14 cellular contexts compared by ENCODE assay signal in genomic region chr2:84840306-84840705, GRCh38. TPM values are rescaled to one million over a fixed set of nuclear protein-coding genes. Genes with fewer than 3 reads are reported as not detected.
DNase-seq lines count a peak whose midpoint lies in the region; ATAC-seq and TF ChIP-seq lines count a peak whose summit lies in the region.
"Had no signal": no experiment of that assay in that cellular context is flagged by ENCODE, and none has a peak within 500 bp of the region (broad histone marks: within the 10 kb centered on the region; RNA-seq: fewer than 3 reads in every experiment).

No MANE protein-coding gene starts in this region.

- no peak overlapping the region for H3K4me3 ChIP-seq in BLaER1 treated with 17β-estradiol and CSF1 and Interleukin-3, amounts not matched to agents 10 nM and 100 nM
- H3K4me3 ChIP-seq in GM23248 (no peak overlapping the region), mesendoderm (ENCODE audit: low read length) (no peak overlapping the region)
- H3K4me3 ChIP-seq: pancreas had no signal

- no peak overlapping the region; a peak in 1 of 22 replicates for H3K9ac ChIP-seq in BLaER1 treated with 17β-estradiol and CSF1 and Interleukin-3, amounts not matched to agents 10 nM and 100 nM
- no peak overlapping the region for H3K9ac ChIP-seq in GM23248
- no peak overlapping the region for H3K9ac ChIP-seq in mesendoderm (ENCODE audit: low read length)

- no peak overlapping the region for H2BK120ac ChIP-seq in mesendoderm (ENCODE audit: low read depth, low read length)

- peak overlapping the region; percentile 75 for H3K27ac Mint-ChIP-seq in activated CD8-positive, alpha-beta T cell treated with anti-CD3 and anti-CD28 coated beads for 36 hours

- H3K79me2 ChIP-seq in GM23248 (ENCODE audit: insufficient read depth) (no peaks in the 10 kb centered on the region), mesendoderm (ENCODE audit: control insufficient read depth, insufficient read depth, low read length) (no peaks in the 10 kb centered on the region)

- DNase-seq in GM23248, result peak; percentile 33
- no peak for DNase-seq in activated CD8-positive, alpha-beta T cell treated with anti-CD3 and anti-CD28 coated beads for 36 hours
- DNase-seq in mesendoderm, result peak; percentile 73
- no peak for DNase-seq in NAMALWA (ENCODE audit: low spot score)
- DNase-seq in retina, result no peak
- DNase-seq: caudate nucleus, DMS153, erythroblast, KG1, mammary epithelial cell, NCI-H2107, pancreas had no signal

- no peaks in the 10 kb centered on the region for H3K79me1 ChIP-seq in mesendoderm (ENCODE audit: low read length)

- CTCF ChIA-PET in activated CD8-positive, alpha-beta T cell treated with anti-CD3 and anti-CD28 coated beads for 36 hours (lab: Charles Lee), result interaction anchor here (1.1 to 4.6 kb wide), 3 partner anchors 8 to 86 kb away, joined by 4 to 14 read pairs (median 13); no protein-coding TSS in a partner anchor

- H2BK15ac ChIP-seq in mesendoderm (replicated peaks; ENCODE audit: low read depth), result no peak overlapping the region

- no peak overlapping the region for H2AK5ac ChIP-seq in mesendoderm (ENCODE audit: low read length)

- peaks cover 0 to 4% (median 0%) of the 10 kb centered on the region in 11 experiments; a peak in 1 of 22 replicates for H3K36me3 ChIP-seq in BLaER1 treated with 17β-estradiol and CSF1 and Interleukin-3, amounts not matched to agents 10 nM and 100 nM
- H3K36me3 ChIP-seq in GM23248 (ENCODE audit: low read depth), result no peaks in the 10 kb centered on the region
- H3K36me3 ChIP-seq in mesendoderm (ENCODE audit: control insufficient read depth, insufficient read depth, low read length), result no peaks in the 10 kb centered on the region
- H3K36me3 ChIP-seq: pancreas had no signal

- no peaks in the 10 kb centered on the region for H3K9me2 ChIP-seq in GM23248 (ENCODE audit: insufficient read depth)

- H3F3A ChIP-seq in GM23248 (ENCODE audit: insufficient read depth), result peaks cover 18% of the 10 kb centered on the region

- H3K4ac ChIP-seq in mesendoderm (ENCODE audit: low read depth, low read length), result no peak overlapping the region

- H3K4me1 Mint-ChIP-seq in activated CD8-positive, alpha-beta T cell treated with anti-CD3 and anti-CD28 coated beads for 36 hours (ENCODE audit: low read depth), result peaks cover 80% of the 10 kb centered on the region

- POLR2A ChIA-PET in activated CD8-positive, alpha-beta T cell treated with anti-CD3 and anti-CD28 coated beads for 36 hours (lab: Charles Lee), result interaction anchor here (1.5 to 2.6 kb wide), 3 partner anchors 9 to 40 kb away, joined by 3 to 10 read pairs (median 4); no protein-coding TSS in a partner anchor

- H3K9me3 ChIP-seq in BLaER1 treated with 17β-estradiol and CSF1 and Interleukin-3, amounts not matched to agents 10 nM and 100 nM (replicated peaks in 1 of 11), result peaks cover 16 to 56% (median 37%) of the 10 kb centered on the region in 11 experiments
- no peaks in the 10 kb centered on the region for H3K9me3 ChIP-seq in GM23248 (ENCODE audit: low read depth)
- H3K9me3 ChIP-seq: pancreas had no signal

- WGBS in GM23248 (ENCODE audit: low coverage in 1 of 2, low lambda C conversion rate in 2 of 2, missing lambda C conversion rate in 2 of 2), 2 experiments, result 39 to 42% methylated on average over 3 of the region's 3 CpGs
- no CpG with 5 or more reads among the region's 3 CpGs for WGBS in mesendoderm (ENCODE audit: extremely low coverage, insufficient coverage, low lambda C conversion rate)

- H3K4me3 Mint-ChIP-seq in activated CD8-positive, alpha-beta T cell treated with anti-CD3 and anti-CD28 coated beads for 36 hours, result peak overlapping the region; percentile 61

- intact Hi-C loops in activated CD8-positive, alpha-beta T cell treated with anti-CD3 and anti-CD28 coated beads for 36 hours (cut with micrococcal nuclease), result loop anchor here (10.0 kb wide), 1 partner anchor 56 kb away; no protein-coding TSS in a partner anchor

- no peaks in the 10 kb centered on the region for H4K20me1 ChIP-seq in BLaER1 treated with 17β-estradiol and CSF1 and Interleukin-3, amounts not matched to agents 10 nM and 100 nM
- H4K20me1 ChIP-seq in GM23248 (ENCODE audit: insufficient read depth), result no peaks in the 10 kb centered on the region

- peaks cover 8 to 57% (median 50%) of the 10 kb centered on the region in 10 experiments for H3K4me1 ChIP-seq in BLaER1 treated with 17β-estradiol and CSF1 and Interleukin-3, amounts not matched to agents 10 nM and 100 nM
- H3K4me1 ChIP-seq in GM23248 (ENCODE audit: insufficient read depth), result peaks cover 25% of the 10 kb centered on the region
- H3K4me1 ChIP-seq in mesendoderm (ENCODE audit: control insufficient read depth, low read depth, low read length), result peaks cover 2% of the 10 kb centered on the region
- H3K4me1 ChIP-seq: pancreas had no signal

- H3K23ac ChIP-seq in mesendoderm (ENCODE audit: low read length), result no peak overlapping the region

- no peak overlapping the region for H3K18ac ChIP-seq in mesendoderm (ENCODE audit: low read length)

- H4K5ac ChIP-seq in mesendoderm (ENCODE audit: low read length), result no peak overlapping the region

- no peaks in the 10 kb centered on the region for H3K27me3 Mint-ChIP-seq in activated CD8-positive, alpha-beta T cell treated with anti-CD3 and anti-CD28 coated beads for 36 hours

- no peak for TF ChIP-seq CTCF in activated CD8-positive, alpha-beta T cell treated with anti-CD3 and anti-CD28 coated beads for 36 hours (IDR thresholded peaks at IDR 0.05)

- peak overlapping the region in 8 of 11 experiments; percentile 52 to 79 (median 66); a peak in 15 of 22 replicates for H3K4me2 ChIP-seq in BLaER1 treated with 17β-estradiol and CSF1 and Interleukin-3, amounts not matched to agents 10 nM and 100 nM
- peak overlapping the region; percentile 39 for H3K4me2 ChIP-seq in GM23248 (ENCODE audit: unreplicated experiment)
- H3K4me2 ChIP-seq in mesendoderm (ENCODE audit: low read length), result no peak overlapping the region

- H3K9me3 Mint-ChIP-seq in activated CD8-positive, alpha-beta T cell treated with anti-CD3 and anti-CD28 coated beads for 36 hours, result peaks cover 13% of the 10 kb centered on the region

- ATAC-seq in activated CD8-positive, alpha-beta T cell treated with anti-CD3 and anti-CD28 coated beads for 36 hours, result peak; percentile 25
- ATAC-seq in GM21619 (IDR thresholded peaks at IDR 0.05; ENCODE audit: unreplicated experiment), result no peak
- ATAC-seq: pancreas had no signal

- no peak overlapping the region for H4K8ac ChIP-seq in mesendoderm (ENCODE audit: low read depth, low read length)

- no peak overlapping the region for H3K56ac ChIP-seq in mesendoderm (ENCODE audit: low read length)

- in situ Hi-C loops in GM23248 (cut with MboI), result no loop called here

- H3K27ac ChIP-seq in BLaER1 treated with 17β-estradiol and CSF1 and Interleukin-3, amounts not matched to agents 10 nM and 100 nM, result no peak overlapping the region
- H3K27ac ChIP-seq in GM23248 (no peak overlapping the region), mesendoderm (ENCODE audit: low read depth, low read length) (no peak overlapping the region)
- H3K27ac ChIP-seq: pancreas had no signal

- no peaks in the 10 kb centered on the region for H3K27me3 ChIP-seq in BLaER1 treated with 17β-estradiol and CSF1 and Interleukin-3, amounts not matched to agents 10 nM and 100 nM
- H3K27me3 ChIP-seq in GM23248 (replicated peaks; ENCODE audit: insufficient read depth) (no peaks in the 10 kb centered on the region), mesendoderm (ENCODE audit: insufficient read depth, low read length, poor library complexity) (no peaks in the 10 kb centered on the region)
- H3K27me3 ChIP-seq: pancreas had no signal

- no peak overlapping the region for H2BK5ac ChIP-seq in mesendoderm (ENCODE audit: low read length)

- 0 out of 2 replicates have a peak overlapping the region, but pooled peaks have one; percentile 12 for H2AFZ ChIP-seq in GM23248

- peaks cover 68% of the 10 kb centered on the region for H3K36me3 Mint-ChIP-seq in activated CD8-positive, alpha-beta T cell treated with anti-CD3 and anti-CD28 coated beads for 36 hours (ENCODE audit: low read depth)

RNA-seq across cellular contexts. Expression of gene TRABD2A, which starts 40.6 kb away (rescaled TPM):
- total RNA-seq in GM23248 (2014; rRNA removed; shearing (Covaris generic)), result 5.0 and 5.7 TPM in 2 replicates
- polyA plus RNA-seq in GM23248 (2016; fragmentation: Nextera tagmentation; extraction: Ambion mirVana), result 3.4 and 3.8 TPM in 2 replicates
- total RNA-seq in activated CD8-positive, alpha-beta T cell treated with anti-CD3 and anti-CD28 coated beads for 36 hours, result 10 to 100 TPM; 56.3 to 56.4 TPM
- 13.4 TPM for polyA plus RNA-seq in mesendoderm (2013, experiment 1 of 2)
- polyA plus RNA-seq in mesendoderm (2013, experiment 2 of 2), result 14.1 TPM

Comparison
In these comparisons a context has a peak if more than half of its experiments do, and no peak if none do; other contexts are left out.
1. DNase-seq: peak in GM23248 (single experiment) and mesendoderm (single experiment); none in activated CD8-positive, alpha-beta T cell treated with anti-CD3 and anti-CD28 coated beads for 36 hours (single experiment), NAMALWA (single experiment) and retina (single experiment).